Comparison of ENCODE assay signal across 1 cellular context in the genomic region with DNA sequence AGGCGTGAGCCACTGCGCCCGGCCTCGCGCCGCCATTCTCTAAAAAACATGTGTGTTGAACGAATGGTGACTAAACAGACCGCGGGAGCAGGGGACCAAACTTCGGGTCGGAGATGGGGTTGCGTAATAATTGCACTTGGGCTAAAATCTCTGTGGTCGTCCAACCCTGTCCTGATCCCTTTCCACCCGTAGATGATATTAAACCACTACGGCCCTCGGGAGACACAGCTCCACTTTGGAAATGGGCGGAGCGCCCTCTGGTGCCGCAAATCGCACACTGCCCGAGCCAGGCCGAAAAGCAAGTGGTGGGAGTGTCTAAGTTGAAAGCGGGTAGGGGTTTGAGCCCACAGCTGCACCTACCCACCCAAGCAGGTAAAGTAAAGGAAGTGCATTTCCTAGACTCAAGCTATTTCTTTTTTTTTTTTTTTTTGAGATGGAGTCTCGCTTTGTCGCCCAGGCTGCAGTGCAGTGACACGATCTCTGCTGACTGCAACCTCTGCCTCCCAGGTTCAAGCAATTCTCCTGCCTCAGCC.
A peak's percentile ranks its signal among the peaks of the same experiment; 100 is the strongest.
TF ChIP-seq lines count a peak whose summit lies in the region.

No MANE protein-coding gene starts in this region.

TF ChIP-seq in HepG2, 621 proteins besides CTCF, POLR2A, EP300 and RAD21 (continued from another document and continues in another):
- TF ChIP-seq, protein P1, sequence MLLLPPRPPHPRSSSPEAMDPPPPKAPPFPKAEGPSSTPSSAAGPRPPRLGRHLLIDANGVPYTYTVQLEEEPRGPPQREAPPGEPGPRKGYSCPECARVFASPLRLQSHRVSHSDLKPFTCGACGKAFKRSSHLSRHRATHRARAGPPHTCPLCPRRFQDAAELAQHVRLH (CRISPR knock-in tag; IDR thresholded peaks at IDR 0.05; ENCODE audit: borderline replicate concordance, low read depth): peak; percentile 73; the same call in 1 of the 2 replicates
- 0 out of 2 replicates have a peak, but pooled peaks have one; percentile 22 for TF ChIP-seq ZNF598 (CRISPR knock-in tag; IDR thresholded peaks at IDR 0.05; ENCODE audit: borderline replicate concordance)
- peak; percentile 38; the same call in 1 of the 2 replicates for TF ChIP-seq ZBTB38 (CRISPR knock-in tag; IDR thresholded peaks at IDR 0.05)
- TF ChIP-seq ZNF337 (CRISPR knock-in tag; IDR thresholded peaks at IDR 0.05; ENCODE audit: borderline replicate concordance, low read depth): no peak
- no peak for TF ChIP-seq KDM6A (CRISPR knock-in tag; IDR thresholded peaks at IDR 0.05; ENCODE audit: low read depth)
- TF ChIP-seq HNRNPH1 (optimal IDR thresholded peaks at IDR 0.05; ENCODE audit: low read depth, low read length): no peak
- peak; percentile 70 for TF ChIP-seq SALL1 (CRISPR knock-in tag; IDR thresholded peaks at IDR 0.05)
- TF ChIP-seq MAFK (conservative IDR thresholded peaks at IDR 0.05 in 1 of 2, IDR thresholded peaks at IDR 0.05 in 1 of 2; ENCODE audit: low read length in 2 of 2): no peak
- peak; percentile 44; the same call in 1 of the 2 replicates for TF ChIP-seq BORCS8-MEF2B (CRISPR knock-in tag; IDR thresholded peaks at IDR 0.05)
- TF ChIP-seq FOSL2 (CRISPR knock-in tag; IDR thresholded peaks at IDR 0.05): 0 out of 2 replicates have a peak, but pooled peaks have one; percentile 28
- peak; percentile 54; the same call in 1 of the 2 replicates for TF ChIP-seq ZNF350 (CRISPR knock-in tag; IDR thresholded peaks at IDR 0.05; ENCODE audit: borderline replicate concordance, low read depth)
- TF ChIP-seq ETV6 (CRISPR knock-in tag; conservative IDR thresholded peaks at IDR 0.05): no peak
- no peak for TF ChIP-seq JUNB (CRISPR knock-in tag; IDR thresholded peaks at IDR 0.05; ENCODE audit: borderline replicate concordance)
- TF ChIP-seq RELA (CRISPR knock-in tag; IDR thresholded peaks at IDR 0.05): no peak
- TF ChIP-seq MAF1 (CRISPR knock-in tag; IDR thresholded peaks at IDR 0.05; ENCODE audit: borderline replicate concordance): no peak
- TF ChIP-seq SETDB1 (CRISPR knock-in tag; IDR thresholded peaks at IDR 0.05; ENCODE audit: borderline replicate concordance): no peak
- TF ChIP-seq, protein P2, sequence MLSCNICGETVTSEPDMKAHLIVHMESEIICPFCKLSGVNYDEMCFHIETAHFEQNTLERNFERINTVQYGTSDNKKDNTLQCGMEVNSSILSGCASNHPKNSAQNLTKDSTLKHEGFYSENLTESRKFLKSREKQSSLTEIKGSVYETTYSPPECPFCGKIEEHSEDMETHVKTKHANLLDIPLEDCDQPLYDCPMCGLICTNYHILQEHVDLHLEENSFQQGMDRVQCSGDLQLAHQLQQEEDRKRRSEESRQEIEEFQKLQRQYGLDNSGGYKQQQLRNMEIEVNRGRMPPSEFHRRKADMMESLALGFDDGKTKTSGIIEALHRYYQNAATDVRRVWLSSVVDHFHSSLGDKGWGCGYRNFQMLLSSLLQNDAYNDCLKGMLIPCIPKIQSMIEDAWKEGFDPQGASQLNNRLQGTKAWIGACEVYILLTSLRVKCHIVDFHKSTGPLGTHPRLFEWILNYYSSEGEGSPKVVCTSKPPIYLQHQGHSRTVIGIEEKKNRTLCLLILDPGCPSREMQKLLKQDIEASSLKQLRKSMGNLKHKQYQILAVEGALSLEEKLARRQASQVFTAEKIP (CRISPR knock-in tag; IDR thresholded peaks at IDR 0.05; ENCODE audit: borderline replicate concordance): no peak
- TF ChIP-seq, protein P3, sequence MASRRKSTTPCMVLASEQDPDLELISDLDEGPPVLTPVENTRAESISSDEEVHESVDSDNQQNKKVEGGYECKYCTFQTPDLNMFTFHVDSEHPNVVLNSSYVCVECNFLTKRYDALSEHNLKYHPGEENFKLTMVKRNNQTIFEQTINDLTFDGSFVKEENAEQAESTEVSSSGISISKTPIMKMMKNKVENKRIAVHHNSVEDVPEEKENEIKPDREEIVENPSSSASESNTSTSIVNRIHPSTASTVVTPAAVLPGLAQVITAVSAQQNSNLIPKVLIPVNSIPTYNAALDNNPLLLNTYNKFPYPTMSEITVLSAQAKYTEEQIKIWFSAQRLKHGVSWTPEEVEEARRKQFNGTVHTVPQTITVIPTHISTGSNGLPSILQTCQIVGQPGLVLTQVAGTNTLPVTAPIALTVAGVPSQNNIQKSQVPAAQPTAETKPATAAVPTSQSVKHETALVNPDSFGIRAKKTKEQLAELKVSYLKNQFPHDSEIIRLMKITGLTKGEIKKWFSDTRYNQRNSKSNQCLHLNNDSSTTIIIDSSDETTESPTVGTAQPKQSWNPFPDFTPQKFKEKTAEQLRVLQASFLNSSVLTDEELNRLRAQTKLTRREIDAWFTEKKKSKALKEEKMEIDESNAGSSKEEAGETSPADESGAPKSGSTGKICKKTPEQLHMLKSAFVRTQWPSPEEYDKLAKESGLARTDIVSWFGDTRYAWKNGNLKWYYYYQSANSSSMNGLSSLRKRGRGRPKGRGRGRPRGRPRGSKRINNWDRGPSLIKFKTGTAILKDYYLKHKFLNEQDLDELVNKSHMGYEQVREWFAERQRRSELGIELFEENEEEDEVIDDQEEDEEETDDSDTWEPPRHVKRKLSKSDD (CRISPR knock-in tag; IDR thresholded peaks at IDR 0.05; ENCODE audit: low read depth): no peak
- 0 out of 2 replicates have a peak, but pooled peaks have one; percentile 20 for TF ChIP-seq SAP130 (CRISPR knock-in tag; IDR thresholded peaks at IDR 0.05; ENCODE audit: low read depth)
- no peak for TF ChIP-seq EZH2 (conservative IDR thresholded peaks at IDR 0.05; ENCODE audit: low read depth, low read length)
- TF ChIP-seq MXD4 (CRISPR knock-in tag; IDR thresholded peaks at IDR 0.05): no peak
- TF ChIP-seq NFATC3 (CRISPR knock-in tag; IDR thresholded peaks at IDR 0.05): no peak
- TF ChIP-seq ATF1 (CRISPR knock-in tag; IDR thresholded peaks at IDR 0.05): no peak
- TF ChIP-seq, protein P4, sequence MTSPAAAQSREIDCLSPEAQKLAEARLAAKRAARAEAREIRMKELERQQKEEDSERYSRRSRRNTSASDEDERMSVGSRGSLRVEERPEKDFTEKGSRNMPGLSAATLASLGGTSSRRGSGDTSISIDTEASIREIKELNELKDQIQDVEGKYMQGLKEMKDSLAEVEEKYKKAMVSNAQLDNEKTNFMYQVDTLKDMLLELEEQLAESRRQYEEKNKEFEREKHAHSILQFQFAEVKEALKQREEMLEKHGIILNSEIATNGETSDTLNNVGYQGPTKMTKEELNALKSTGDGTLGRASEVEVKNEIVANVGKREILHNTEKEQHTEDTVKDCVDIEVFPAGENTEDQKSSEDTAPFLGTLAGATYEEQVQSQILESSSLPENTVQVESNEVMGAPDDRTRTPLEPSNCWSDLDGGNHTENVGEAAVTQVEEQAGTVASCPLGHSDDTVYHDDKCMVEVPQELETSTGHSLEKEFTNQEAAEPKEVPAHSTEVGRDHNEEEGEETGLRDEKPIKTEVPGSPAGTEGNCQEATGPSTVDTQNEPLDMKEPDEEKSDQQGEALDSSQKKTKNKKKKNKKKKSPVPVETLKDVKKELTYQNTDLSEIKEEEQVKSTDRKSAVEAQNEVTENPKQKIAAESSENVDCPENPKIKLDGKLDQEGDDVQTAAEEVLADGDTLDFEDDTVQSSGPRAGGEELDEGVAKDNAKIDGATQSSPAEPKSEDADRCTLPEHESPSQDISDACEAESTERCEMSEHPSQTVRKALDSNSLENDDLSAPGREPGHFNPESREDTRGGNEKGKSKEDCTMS (CRISPR knock-in tag; conservative IDR thresholded peaks at IDR 0.05): no peak
- 0 out of 2 replicates have a peak, but pooled peaks have one; percentile 28 for TF ChIP-seq ZNF441 (CRISPR knock-in tag; IDR thresholded peaks at IDR 0.05; ENCODE audit: borderline replicate concordance)
- no peak for TF ChIP-seq AHR (CRISPR knock-in tag; IDR thresholded peaks at IDR 0.05)
- TF ChIP-seq, protein P5, sequence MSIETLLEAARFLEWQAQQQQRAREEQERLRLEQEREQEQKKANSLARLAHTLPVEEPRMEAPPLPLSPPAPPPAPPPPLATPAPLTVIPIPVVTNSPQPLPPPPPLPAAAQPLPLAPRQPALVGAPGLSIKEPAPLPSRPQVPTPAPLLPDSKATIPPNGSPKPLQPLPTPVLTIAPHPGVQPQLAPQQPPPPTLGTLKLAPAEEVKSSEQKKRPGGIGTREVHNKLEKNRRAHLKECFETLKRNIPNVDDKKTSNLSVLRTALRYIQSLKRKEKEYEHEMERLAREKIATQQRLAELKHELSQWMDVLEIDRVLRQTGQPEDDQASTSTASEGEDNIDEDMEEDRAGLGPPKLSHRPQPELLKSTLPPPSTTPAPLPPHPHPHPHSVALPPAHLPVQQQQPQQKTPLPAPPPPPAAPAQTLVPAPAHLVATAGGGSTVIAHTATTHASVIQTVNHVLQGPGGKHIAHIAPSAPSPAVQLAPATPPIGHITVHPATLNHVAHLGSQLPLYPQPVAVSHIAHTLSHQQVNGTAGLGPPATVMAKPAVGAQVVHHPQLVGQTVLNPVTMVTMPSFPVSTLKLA (IDR thresholded peaks at IDR 0.05): no peak
- TF ChIP-seq, protein P6, sequence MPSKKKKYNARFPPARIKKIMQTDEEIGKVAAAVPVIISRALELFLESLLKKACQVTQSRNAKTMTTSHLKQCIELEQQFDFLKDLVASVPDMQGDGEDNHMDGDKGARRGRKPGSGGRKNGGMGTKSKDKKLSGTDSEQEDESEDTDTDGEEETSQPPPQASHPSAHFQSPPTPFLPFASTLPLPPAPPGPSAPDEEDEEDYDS (CRISPR knock-in tag; IDR thresholded peaks at IDR 0.05): no peak
- peak; percentile 98 for TF ChIP-seq STAG1 (CRISPR knock-in tag; IDR thresholded peaks at IDR 0.05)
- TF ChIP-seq, protein P7, sequence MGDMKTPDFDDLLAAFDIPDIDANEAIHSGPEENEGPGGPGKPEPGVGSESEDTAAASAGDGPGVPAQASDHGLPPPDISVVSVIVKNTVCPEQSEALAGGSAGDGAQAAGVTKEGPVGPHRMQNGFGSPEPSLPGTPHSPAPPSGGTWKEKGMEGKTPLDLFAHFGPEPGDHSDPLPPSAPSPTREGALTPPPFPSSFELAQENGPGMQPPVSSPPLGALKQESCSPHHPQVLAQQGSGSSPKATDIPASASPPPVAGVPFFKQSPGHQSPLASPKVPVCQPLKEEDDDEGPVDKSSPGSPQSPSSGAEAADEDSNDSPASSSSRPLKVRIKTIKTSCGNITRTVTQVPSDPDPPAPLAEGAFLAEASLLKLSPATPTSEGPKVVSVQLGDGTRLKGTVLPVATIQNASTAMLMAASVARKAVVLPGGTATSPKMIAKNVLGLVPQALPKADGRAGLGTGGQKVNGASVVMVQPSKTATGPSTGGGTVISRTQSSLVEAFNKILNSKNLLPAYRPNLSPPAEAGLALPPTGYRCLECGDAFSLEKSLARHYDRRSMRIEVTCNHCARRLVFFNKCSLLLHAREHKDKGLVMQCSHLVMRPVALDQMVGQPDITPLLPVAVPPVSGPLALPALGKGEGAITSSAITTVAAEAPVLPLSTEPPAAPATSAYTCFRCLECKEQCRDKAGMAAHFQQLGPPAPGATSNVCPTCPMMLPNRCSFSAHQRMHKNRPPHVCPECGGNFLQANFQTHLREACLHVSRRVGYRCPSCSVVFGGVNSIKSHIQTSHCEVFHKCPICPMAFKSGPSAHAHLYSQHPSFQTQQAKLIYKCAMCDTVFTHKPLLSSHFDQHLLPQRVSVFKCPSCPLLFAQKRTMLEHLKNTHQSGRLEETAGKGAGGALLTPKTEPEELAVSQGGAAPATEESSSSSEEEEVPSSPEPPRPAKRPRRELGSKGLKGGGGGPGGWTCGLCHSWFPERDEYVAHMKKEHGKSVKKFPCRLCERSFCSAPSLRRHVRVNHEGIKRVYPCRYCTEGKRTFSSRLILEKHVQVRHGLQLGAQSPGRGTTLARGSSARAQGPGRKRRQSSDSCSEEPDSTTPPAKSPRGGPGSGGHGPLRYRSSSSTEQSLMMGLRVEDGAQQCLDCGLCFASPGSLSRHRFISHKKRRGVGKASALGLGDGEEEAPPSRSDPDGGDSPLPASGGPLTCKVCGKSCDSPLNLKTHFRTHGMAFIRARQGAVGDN (CRISPR knock-in tag; IDR thresholded peaks at IDR 0.05): peak; percentile 58
- TF ChIP-seq, protein P8, sequence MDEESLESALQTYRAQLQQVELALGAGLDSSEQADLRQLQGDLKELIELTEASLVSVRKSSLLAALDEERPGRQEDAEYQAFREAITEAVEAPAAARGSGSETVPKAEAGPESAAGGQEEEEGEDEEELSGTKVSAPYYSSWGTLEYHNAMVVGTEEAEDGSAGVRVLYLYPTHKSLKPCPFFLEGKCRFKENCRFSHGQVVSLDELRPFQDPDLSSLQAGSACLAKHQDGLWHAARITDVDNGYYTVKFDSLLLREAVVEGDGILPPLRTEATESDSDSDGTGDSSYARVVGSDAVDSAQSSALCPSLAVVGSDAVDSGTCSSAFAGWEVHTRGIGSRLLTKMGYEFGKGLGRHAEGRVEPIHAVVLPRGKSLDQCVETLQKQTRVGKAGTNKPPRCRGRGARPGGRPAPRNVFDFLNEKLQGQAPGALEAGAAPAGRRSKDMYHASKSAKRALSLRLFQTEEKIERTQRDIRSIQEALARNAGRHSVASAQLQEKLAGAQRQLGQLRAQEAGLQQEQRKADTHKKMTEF (CRISPR knock-in tag; IDR thresholded peaks at IDR 0.05): 0 out of 2 replicates have a peak, but pooled peaks have one; percentile 41
- peak; percentile 79 for TF ChIP-seq XRCC5 (optimal IDR thresholded peaks at IDR 0.05; ENCODE audit: low read length)
- TF ChIP-seq, protein P9, sequence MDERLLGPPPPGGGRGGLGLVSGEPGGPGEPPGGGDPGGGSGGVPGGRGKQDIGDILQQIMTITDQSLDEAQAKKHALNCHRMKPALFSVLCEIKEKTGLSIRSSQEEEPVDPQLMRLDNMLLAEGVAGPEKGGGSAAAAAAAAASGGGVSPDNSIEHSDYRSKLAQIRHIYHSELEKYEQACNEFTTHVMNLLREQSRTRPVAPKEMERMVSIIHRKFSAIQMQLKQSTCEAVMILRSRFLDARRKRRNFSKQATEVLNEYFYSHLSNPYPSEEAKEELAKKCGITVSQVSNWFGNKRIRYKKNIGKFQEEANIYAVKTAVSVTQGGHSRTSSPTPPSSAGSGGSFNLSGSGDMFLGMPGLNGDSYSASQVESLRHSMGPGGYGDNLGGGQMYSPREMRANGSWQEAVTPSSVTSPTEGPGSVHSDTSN (CRISPR knock-in tag; IDR thresholded peaks at IDR 0.05): no peak
- TF ChIP-seq HCFC1 (IDR thresholded peaks at IDR 0.05; ENCODE audit: low read depth, low read length): peak; percentile 29; the same call in 1 of the 2 replicates
- TF ChIP-seq, protein P10, sequence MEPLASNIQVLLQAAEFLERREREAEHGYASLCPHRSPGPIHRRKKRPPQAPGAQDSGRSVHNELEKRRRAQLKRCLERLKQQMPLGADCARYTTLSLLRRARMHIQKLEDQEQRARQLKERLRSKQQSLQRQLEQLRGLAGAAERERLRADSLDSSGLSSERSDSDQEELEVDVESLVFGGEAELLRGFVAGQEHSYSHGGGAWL (CRISPR knock-in tag; IDR thresholded peaks at IDR 0.05): no peak
- peak; percentile 42; the same call in 1 of the 2 replicates for TF ChIP-seq ZKSCAN8 (CRISPR knock-in tag; IDR thresholded peaks at IDR 0.05; ENCODE audit: borderline replicate concordance)
- TF ChIP-seq EHMT2 (IDR thresholded peaks at IDR 0.05; ENCODE audit: borderline replicate concordance, low read depth, low read length): no peak
- TF ChIP-seq KDM5B (CRISPR knock-in tag; IDR thresholded peaks at IDR 0.05; ENCODE audit: borderline replicate concordance): peak; percentile 34; the same call in 1 of the 2 replicates
- 0 out of 2 replicates have a peak, but pooled peaks have one; percentile 21 for TF ChIP-seq ZNF572 (CRISPR knock-in tag; IDR thresholded peaks at IDR 0.05)
